Comparison of ENCODE assay signal across 8 cellular contexts in the genomic region with DNA sequence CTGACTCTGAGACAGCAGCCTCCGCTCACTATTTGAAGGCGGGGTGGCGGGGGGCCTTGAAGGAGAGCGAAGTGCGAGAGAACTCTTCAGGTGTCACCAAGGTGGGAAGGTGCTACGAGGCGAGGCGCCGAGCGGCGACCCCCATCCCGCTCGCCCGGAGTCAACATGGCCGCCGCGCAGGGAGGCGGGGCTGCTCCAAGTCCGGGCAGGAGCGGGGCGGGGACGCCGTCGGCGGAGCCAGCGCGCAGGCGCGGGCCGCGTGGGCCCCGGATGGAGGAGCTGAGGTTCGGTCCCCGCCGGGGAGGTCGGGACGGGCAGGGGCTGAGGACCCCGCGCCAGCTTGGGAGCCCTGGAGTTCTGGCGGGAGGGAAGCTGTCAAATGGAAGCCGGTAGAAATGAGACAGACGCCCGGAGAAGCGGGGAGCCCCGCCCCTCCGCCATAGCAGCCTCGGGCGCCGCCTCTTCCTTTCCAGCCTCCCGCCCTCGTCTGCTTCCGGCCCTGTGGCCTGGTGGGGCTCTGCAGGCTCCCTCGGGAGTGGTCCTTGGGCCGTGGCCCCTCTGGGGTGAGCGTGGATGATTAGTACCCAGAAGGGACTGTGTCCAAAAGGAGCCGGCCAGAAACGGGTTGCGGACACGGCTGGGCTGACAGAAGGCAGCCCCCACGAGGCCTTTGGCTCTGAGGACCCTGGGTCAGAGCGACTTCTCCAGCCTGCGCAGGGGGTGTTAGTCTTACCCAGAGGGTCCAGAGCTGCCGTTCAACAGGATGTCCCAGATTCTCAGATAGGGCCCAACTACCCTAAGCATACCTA. TPM values are rescaled to one million over a fixed set of nuclear protein-coding genes. Genes with fewer than 3 reads are reported as not detected.
DNase-seq lines count a peak whose midpoint lies in the region; ATAC-seq, FAIRE-seq and TF ChIP-seq lines count a peak whose summit lies in the region.

A gene (plus strand): TSS at position 245 of the 809 bp plus-strand sequence. CDS start 2,866 bp downstream, outside the sequence.

- H3K79me1 ChIP-seq in H1 (ENCODE audit: low read depth, low read length), result no peaks in the 10 kb centered on the region

- H3K4me1 ChIP-seq in H1 (replicated peaks in 1 of 4; ENCODE audit: control insufficient read depth in 3 of 4, insufficient read depth in 4 of 4, low read length in 3 of 4), result peaks cover 7 to 18% (median 12%) of the 10 kb centered on the region in 4 experiments; a peak in 6 of 7 replicates
- H3K4me1 ChIP-seq in mesodermal cell (ENCODE audit: control insufficient read depth, insufficient read depth, low read length, poor library complexity, severe bottlenecking), result peaks cover 54% of the 10 kb centered on the region

- no peaks in the 10 kb centered on the region for H3K79me2 ChIP-seq in H1 (ENCODE audit: control insufficient read depth in 1 of 2, insufficient read depth in 2 of 2, low read length in 2 of 2)

- H4K8ac ChIP-seq in H1 (ENCODE audit: extremely low read depth, insufficient read depth, low read length), result peak within 1 kb of the TSS; percentile 94; the same call in 1 of the 2 replicates

- peak within 1 kb of the TSS; percentile 46 for H3K4ac ChIP-seq in H1 (replicated peaks; ENCODE audit: insufficient read length, low read depth, low read length)

- H3K18ac ChIP-seq in H1 (ENCODE audit: extremely low read depth, low read length), result peak within 1 kb of the TSS; percentile 92

- H2BK5ac ChIP-seq in H1 (ENCODE audit: low read depth, low read length), result peak within 1 kb of the TSS; percentile 72

- H2BK120ac ChIP-seq in H1 (replicated peaks; ENCODE audit: low read depth, low read length), result no peak within 1 kb of the TSS

- H3K9ac ChIP-seq in H1 (replicated peaks in 1 of 4; ENCODE audit: extremely low read depth in 1 of 4, low read depth in 3 of 4, low read length in 3 of 4), result peak within 1 kb of the TSS; percentile 73 to 86 (median 80)

- no peak within 1 kb of the TSS for H3K23ac ChIP-seq in H1 (ENCODE audit: insufficient read length)

- peak; percentile 70 to 87 for TF ChIP-seq POLR2A in H1 (IDR thresholded peaks at IDR 0.05; ENCODE audit: control extremely low read depth in 1 of 2, low read depth in 2 of 2, low read length in 2 of 2)

- POLR2A ChIA-PET in H1 (lab: Charles Lee; ENCODE audit: partially characterized antibody), result interaction anchor here (0.6 to 11.6 kb wide), 16 partner anchors 9 to 407 kb away, joined by 3 to 118 read pairs (median 4); a partner anchor contains a TSS

- H3K9me3 ChIP-seq in H1 (ENCODE audit: insufficient read depth in 2 of 2, low read depth in 1 of 2, low read length in 1 of 2) (no peaks in the 10 kb centered on the region), mesodermal cell (ENCODE audit: control insufficient read depth, low read length) (no peaks in the 10 kb centered on the region)

- H4K5ac ChIP-seq in H1 (ENCODE audit: insufficient read length, low read depth, low read length), result peak within 1 kb of the TSS; percentile 98

- peak within 1 kb of the TSS; percentile 79 to 98 for H3K4me2 ChIP-seq in H1 (ENCODE audit: insufficient read depth in 1 of 2, low read depth in 2 of 2, low read length in 2 of 2)

- H2BK15ac ChIP-seq in H1 (ENCODE audit: low read length), result no peak within 1 kb of the TSS

- H2AK5ac ChIP-seq in H1 (ENCODE audit: low read depth, low read length), result no peak within 1 kb of the TSS

- FAIRE-seq in H1 (lab: Jason Lieb, UNC), result no peak

- peak within 1 kb of the TSS; percentile 86 for H2BK12ac ChIP-seq in H1 (ENCODE audit: low read depth, low read length)

- no peak within 1 kb of the TSS for H2BK20ac ChIP-seq in H1 (ENCODE audit: low read length)

- H3K27me3 ChIP-seq in H1 (replicated peaks in 1 of 4; ENCODE audit: control insufficient read depth in 3 of 4, extremely low read depth in 1 of 4, insufficient read depth in 3 of 4, low read length in 3 of 4), result no peaks in the 10 kb centered on the region

- no peak within 1 kb of the TSS for H3K14ac ChIP-seq in H1 (ENCODE audit: insufficient read length)

- H3K23me2 ChIP-seq in H1 (ENCODE audit: low read depth, low read length), result peaks cover 14% of the 10 kb centered on the region

- DNase-seq in CMK (ENCODE audit: low read depth), result peak; percentile 80
- DNase-seq in HT-29 (ENCODE audit: low spot score), result peak; percentile 83
- peak; percentile 76 to 88 for DNase-seq in NOMO-1 (lab: John Stamatoyannopoulos, UW; ENCODE audit: unreplicated experiment in 2 of 2)
- DNase-seq in activated CD8-positive, alpha-beta memory T cell treated with anti-CD3 and anti-CD28 coated beads for 4 hours (ENCODE audit: low read depth in 2 of 2), result peak; percentile 74 to 78
- DNase-seq in H1 (ENCODE audit: low read depth in 1 of 2, low spot score in 2 of 2), result peak in 1 of 2 experiments; percentile 95
- DNase-seq in stimulated activated CD8-positive, alpha-beta memory T cell treated with anti-CD3 and anti-CD28 coated beads, Interleukin-15, amount 100 ng/mL, for 4 hours (ENCODE audit: low read depth in 2 of 2), result peak; percentile 76 to 82

- no peaks in the 10 kb centered on the region for H4K20me1 ChIP-seq in H1 (replicated peaks in 1 of 2; ENCODE audit: control insufficient read depth in 1 of 2, insufficient read depth in 2 of 2, low read length in 2 of 2)

- peaks cover 0 to under 1% (median 0%) of the 10 kb centered on the region in 4 experiments; a peak in 1 of 8 replicates for H3K36me3 ChIP-seq in H1 (ENCODE audit: control insufficient read depth in 2 of 4, insufficient read depth in 4 of 4, low read length in 3 of 4)
- H3K36me3 ChIP-seq in mesodermal cell (ENCODE audit: control insufficient read depth, insufficient read depth, low read length), result peaks cover 14% of the 10 kb centered on the region

- no peak within 1 kb of the TSS; the same call in 1 of the 2 replicates for H2AFZ ChIP-seq in H1 (ENCODE audit: low read length)

- H3K27ac ChIP-seq in H1 (ENCODE audit: low read depth, low read length), result peak within 1 kb of the TSS; percentile 81
- H3K27ac ChIP-seq in mesodermal cell (ENCODE audit: low read depth, low read length, severe bottlenecking), result peak within 1 kb of the TSS; percentile 92

- peak; percentile 51 for ATAC-seq in GM19467 (IDR thresholded peaks at IDR 0.05; ENCODE audit: unreplicated experiment)

- TF ChIP-seq RAD21 in H1 (IDR thresholded peaks at IDR 0.05 in 1 of 2, conservative IDR thresholded peaks at IDR 0.05 in 1 of 2; ENCODE audit: low read depth in 2 of 2, low read length in 2 of 2), result no peak

- WGBS in H1 (ENCODE audit: extremely low coverage in 1 of 2, insufficient coverage in 1 of 2, insufficient read length in 1 of 2, insufficient replicate concordance in 2 of 2, low coverage in 1 of 2, low lambda C conversion rate in 2 of 2, missing lambda C conversion rate in 1 of 2), 2 experiments, result 2% methylated on average over 37 of the region's 63 CpGs; no CpG with 5 or more reads in 1 of the 2 experiments
- 2% methylated on average over 46 to 49 of the region's 63 CpGs for WGBS in mesodermal cell (ENCODE audit: insufficient coverage in 2 of 2), 2 experiments

- no peak for TF ChIP-seq EP300 in H1 (IDR thresholded peaks at IDR 0.05; ENCODE audit: borderline replicate concordance in 1 of 2, low read depth in 2 of 2, low read length in 2 of 2)

- peak within 1 kb of the TSS; percentile 76 for H4K91ac ChIP-seq in H1 (replicated peaks; ENCODE audit: insufficient read length, low read length)

- H3K4me3 ChIP-seq in H1 (ENCODE audit: extremely low read depth in 1 of 4, insufficient read depth in 2 of 4, low read depth in 3 of 4, low read length in 4 of 4) (peak within 1 kb of the TSS; percentile 63 to 84 (median 73)), mesodermal cell (ENCODE audit: extremely low read depth, insufficient read depth, low read length, poor library complexity, severe bottlenecking) (peak within 1 kb of the TSS; percentile 65)

- H3K56ac ChIP-seq in H1 (replicated peaks; ENCODE audit: insufficient read length, low read depth, low read length), result peak within 1 kb of the TSS; percentile 61

- TF ChIP-seq CTCF in H1 (IDR thresholded peaks at IDR 0.05; ENCODE audit: control extremely low read depth in 1 of 3, insufficient read depth in 1 of 3, low read depth in 1 of 3, low read length in 3 of 3), result no peak

- CTCF ChIA-PET in H1 (lab: Charles Lee; ENCODE audit: partially characterized antibody), result interaction anchor here (0.9 to 6.9 kb wide), 36 partner anchors 9 to 437 kb away, joined by 3 to 121 read pairs (median 6); no protein-coding TSS in a partner anchor

TF ChIP-seq in H1, 55 proteins besides CTCF, POLR2A, EP300 and RAD21 (continues in another document):
- TF ChIP-seq TBP (IDR thresholded peaks at IDR 0.05; ENCODE audit: low read depth, low read length) (peak; percentile 32; the same call in 1 of the 2 replicates), SP4 (IDR thresholded peaks at IDR 0.05; ENCODE audit: low read length) (no peak; the same call in 1 of the 2 replicates), GABPA (IDR thresholded peaks at IDR 0.05; ENCODE audit: borderline replicate concordance, insufficient read depth, low read length) (0 out of 2 replicates have a peak, but pooled peaks have one; percentile 18), PHF8 (conservative IDR thresholded peaks at IDR 0.05; ENCODE audit: low read depth, low read length) (peak; percentile 79), ASH2L (IDR thresholded peaks at IDR 0.05; ENCODE audit: low read length) (peak; percentile 76), HDAC6 (IDR thresholded peaks at IDR 0.05; ENCODE audit: low read depth, low read length) (no peak), MAFK (IDR thresholded peaks at IDR 0.05; ENCODE audit: low read depth, low read length) (no peak), SAP30 (IDR thresholded peaks at IDR 0.05; ENCODE audit: insufficient read depth, insufficient replicate concordance, low read length) (peak; percentile 71)
- TF ChIP-seq, protein P1, sequence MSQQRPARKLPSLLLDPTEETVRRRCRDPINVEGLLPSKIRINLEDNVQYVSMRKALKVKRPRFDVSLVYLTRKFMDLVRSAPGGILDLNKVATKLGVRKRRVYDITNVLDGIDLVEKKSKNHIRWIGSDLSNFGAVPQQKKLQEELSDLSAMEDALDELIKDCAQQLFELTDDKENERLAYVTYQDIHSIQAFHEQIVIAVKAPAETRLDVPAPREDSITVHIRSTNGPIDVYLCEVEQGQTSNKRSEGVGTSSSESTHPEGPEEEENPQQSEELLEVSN (IDR thresholded peaks at IDR 0.05), result peak; percentile 54

RNA-seq across cellular contexts. Expression of the gene that starts here (rescaled TPM):
- total RNA-seq in HT-29 (2014; rRNA removed; shearing (Covaris generic)), result 16.8 and 20.0 TPM in 2 replicates
- 8.5 and 9.3 TPM in 2 replicates for total RNA-seq in H1 (2021; fragmentation: NEBNext Ultra II Directional; extraction: Animal tissue kit (Norgen Biotek cat#: 25700))
- 20.9 and 22.4 TPM in 2 replicates for polyA plus RNA-seq in H1 (2011; rRNA removed)
- 16.0 TPM for polyA plus RNA-seq in H1 (2011; cell fraction: cytosol; rRNA removed)
- polyA plus RNA-seq in H1 (2011; cell fraction: nucleus; rRNA removed), result 16.6 TPM
- polyA plus RNA-seq in H1 (2012, experiment 1 of 2), result 9.2 to 10.6 TPM (median 10.1 TPM) in 4 replicates
- 8.2 TPM for polyA plus RNA-seq in H1 (2012, experiment 2 of 2)
- 12.0 TPM for polyA plus RNA-seq in H1 (2013, experiment 1 of 2)
- 12.7 TPM for polyA plus RNA-seq in H1 (2013, experiment 2 of 2)
- 27.9 and 31.5 TPM in 2 replicates for polyA minus RNA-seq in H1 (2011; rRNA and poly(A)+ RNA removed)
- polyA minus RNA-seq in H1 (2011; cell fraction: cytosol; rRNA and poly(A)+ RNA removed), result 8.4 TPM
- polyA minus RNA-seq in H1 (2011; cell fraction: nucleus; rRNA and poly(A)+ RNA removed), result 14.2 TPM
- polyA plus RNA-seq in mesodermal cell (2013, experiment 1 of 2), result 9.0 TPM
- 9.2 TPM for polyA plus RNA-seq in mesodermal cell (2013, experiment 2 of 2)
